2 cellular contexts compared by ENCODE assay signal in the genomic region with DNA sequence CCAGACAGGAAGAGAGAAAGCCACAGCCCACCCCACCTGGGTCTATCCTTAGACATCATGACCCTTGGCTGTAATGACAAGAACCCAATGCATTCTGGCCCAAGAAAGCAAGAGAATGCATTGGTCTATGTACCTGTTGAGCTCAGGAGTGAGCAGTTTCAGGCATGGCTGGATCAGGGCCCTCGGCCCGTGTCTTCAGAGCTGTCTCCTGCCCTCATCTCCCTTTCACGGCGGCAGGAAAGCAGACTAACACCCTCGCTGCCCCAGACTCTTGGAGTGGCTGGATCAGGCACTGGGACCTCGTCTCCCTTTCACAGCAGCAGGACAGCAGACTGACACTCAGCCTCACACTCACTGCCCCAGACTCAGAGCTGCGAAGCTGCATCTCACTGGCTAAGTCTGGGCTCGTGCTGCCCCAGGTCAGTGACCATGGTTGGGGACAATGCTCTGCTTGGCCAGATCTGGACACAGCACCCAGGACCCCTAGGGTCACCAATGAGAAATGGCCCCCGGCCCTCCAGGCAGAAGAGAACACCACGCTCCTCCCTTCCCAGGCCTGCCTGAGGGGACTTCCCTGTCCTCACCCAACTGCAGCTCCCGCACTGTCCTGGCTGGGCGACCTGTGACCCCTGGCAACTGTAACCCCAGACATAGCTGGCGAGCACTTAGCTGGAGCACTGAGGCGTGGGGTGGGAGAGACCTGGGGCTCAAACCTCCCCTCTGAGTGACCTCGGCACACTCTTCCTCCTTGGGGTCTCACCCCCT.
A peak's percentile ranks its signal among the peaks of the same experiment; 100 is the strongest.
TF ChIP-seq lines count a peak whose summit lies in the region.

No MANE protein-coding gene starts in this region.

TF ChIP-seq in HEK293, 187 proteins besides CTCF, POLR2A, EP300 and RAD21:
- TF ChIP-seq ZBTB48 (tag by site-specific recombination; IDR thresholded peaks at IDR 0.05) (no peak), HOXC10 (CRISPR knock-in tag; IDR thresholded peaks at IDR 0.05) (no peak), ZNF16 (tag by site-specific recombination; IDR thresholded peaks at IDR 0.05; ENCODE audit: low read depth) (no peak), ZNF692 (tag by site-specific recombination; IDR thresholded peaks at IDR 0.05) (no peak), ZNF114 (tag by site-specific recombination; IDR thresholded peaks at IDR 0.05) (no peak), SCRT2 (tag by site-specific recombination; IDR thresholded peaks at IDR 0.05) (0 out of 2 replicates have a peak, but pooled peaks have one; percentile 34)
- TF ChIP-seq, protein P1, sequence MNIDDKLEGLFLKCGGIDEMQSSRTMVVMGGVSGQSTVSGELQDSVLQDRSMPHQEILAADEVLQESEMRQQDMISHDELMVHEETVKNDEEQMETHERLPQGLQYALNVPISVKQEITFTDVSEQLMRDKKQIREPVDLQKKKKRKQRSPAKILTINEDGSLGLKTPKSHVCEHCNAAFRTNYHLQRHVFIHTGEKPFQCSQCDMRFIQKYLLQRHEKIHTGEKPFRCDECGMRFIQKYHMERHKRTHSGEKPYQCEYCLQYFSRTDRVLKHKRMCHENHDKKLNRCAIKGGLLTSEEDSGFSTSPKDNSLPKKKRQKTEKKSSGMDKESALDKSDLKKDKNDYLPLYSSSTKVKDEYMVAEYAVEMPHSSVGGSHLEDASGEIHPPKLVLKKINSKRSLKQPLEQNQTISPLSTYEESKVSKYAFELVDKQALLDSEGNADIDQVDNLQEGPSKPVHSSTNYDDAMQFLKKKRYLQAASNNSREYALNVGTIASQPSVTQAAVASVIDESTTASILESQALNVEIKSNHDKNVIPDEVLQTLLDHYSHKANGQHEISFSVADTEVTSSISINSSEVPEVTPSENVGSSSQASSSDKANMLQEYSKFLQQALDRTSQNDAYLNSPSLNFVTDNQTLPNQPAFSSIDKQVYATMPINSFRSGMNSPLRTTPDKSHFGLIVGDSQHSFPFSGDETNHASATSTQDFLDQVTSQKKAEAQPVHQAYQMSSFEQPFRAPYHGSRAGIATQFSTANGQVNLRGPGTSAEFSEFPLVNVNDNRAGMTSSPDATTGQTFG (tag by site-specific recombination; IDR thresholded peaks at IDR 0.05; ENCODE audit: borderline replicate concordance) = no peak

TF ChIP-seq in K562, 482 proteins besides CTCF, POLR2A, EP300 and RAD21:
- TF ChIP-seq, protein P2, sequence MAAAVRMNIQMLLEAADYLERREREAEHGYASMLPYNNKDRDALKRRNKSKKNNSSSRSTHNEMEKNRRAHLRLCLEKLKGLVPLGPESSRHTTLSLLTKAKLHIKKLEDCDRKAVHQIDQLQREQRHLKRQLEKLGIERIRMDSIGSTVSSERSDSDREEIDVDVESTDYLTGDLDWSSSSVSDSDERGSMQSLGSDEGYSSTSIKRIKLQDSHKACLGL (CRISPR knock-in tag; IDR thresholded peaks at IDR 0.05; ENCODE audit: borderline replicate concordance, poor library complexity, severe bottlenecking) = no peak
- no peak for TF ChIP-seq NCOA4 (IDR thresholded peaks at IDR 0.05; ENCODE audit: partially characterized antibody)
- no peak for TF ChIP-seq FOS (IDR thresholded peaks at IDR 0.05; ENCODE audit: extremely low read depth, insufficient read length)
- TF ChIP-seq MCM7 (IDR thresholded peaks at IDR 0.05) = no peak
- TF ChIP-seq THRAP3 (IDR thresholded peaks at IDR 0.05; ENCODE audit: borderline replicate concordance) = no peak
